Comparison of ENCODE assay signal across 9 cellular contexts in genomic region chr12:122082621-122083356, GRCh38. TPM values are rescaled to one million over a fixed set of nuclear protein-coding genes. Genes with fewer than 3 reads are reported as not detected.
DNase-seq lines count a peak whose midpoint lies in the region; ATAC-seq, FAIRE-seq and TF ChIP-seq lines count a peak whose summit lies in the region.
"Had no signal": no experiment of that assay in that cellular context is flagged by ENCODE, and none has a peak within 500 bp of the region (broad histone marks: within the 10 kb centered on the region; RNA-seq: fewer than 3 reads in every experiment).

No MANE protein-coding gene starts in this region.

- H3K27ac Mint-ChIP-seq in MCF 10A (ENCODE audit: low read depth, unreplicated experiment), result peak overlapping the region; percentile 84
- H3K27ac Mint-ChIP-seq in activated naive CD8-positive, alpha-beta T cell, result peak overlapping the region; percentile 92

- BruUV-seq in MCF 10A (replicated peaks; lab: Mats Ljungman, UMichigan), result no TSS peak

- H2BK5ac ChIP-seq in mesendoderm (ENCODE audit: low read length), result no peak overlapping the region

- no peaks in the 10 kb centered on the region for H3K27me3 Mint-ChIP-seq in MCF 10A (ENCODE audit: insufficient read depth, unreplicated experiment)
- no peaks in the 10 kb centered on the region for H3K27me3 Mint-ChIP-seq in activated naive CD8-positive, alpha-beta T cell

- FAIRE-seq in frontal cortex (lab: Jason Lieb, UNC), result no peak

- ATAC-seq in upper lobe of left lung (ENCODE audit: low FRiP score in 2 of 2) (no peak), HG03378 (IDR thresholded peaks at IDR 0.05; ENCODE audit: unreplicated experiment) (no peak)

- no peaks in the 10 kb centered on the region for H3K36me3 ChIP-seq in breast epithelium
- H3K36me3 ChIP-seq in mesendoderm (ENCODE audit: control insufficient read depth, insufficient read depth, low read length), result peaks cover 5% of the 10 kb centered on the region
- peaks cover 0 to 34% (median 10%) of the 10 kb centered on the region in 4 donors for H3K36me3 ChIP-seq in upper lobe of left lung

- no peak overlapping the region for H2AK5ac ChIP-seq in mesendoderm (ENCODE audit: low read length)

- H3K79me1 ChIP-seq in mesendoderm (ENCODE audit: low read length), result peaks cover 38% of the 10 kb centered on the region

- POLR2A ChIA-PET in MCF 10A (lab: Yijun Ruan, JAX), result interaction anchor here (1.1 to 5.7 kb wide), 5 partner anchors 7 to 281 kb away, joined by 3 to 206 read pairs (median 59); no protein-coding TSS in a partner anchor

- peaks cover 46% of the 10 kb centered on the region for H3K36me3 Mint-ChIP-seq in MCF 10A (ENCODE audit: insufficient read depth, unreplicated experiment)
- H3K36me3 Mint-ChIP-seq in activated naive CD8-positive, alpha-beta T cell, result peaks cover 14% of the 10 kb centered on the region

- H3K4me3 Mint-ChIP-seq in MCF 10A (ENCODE audit: unreplicated experiment), result peak overlapping the region; percentile 74
- H3K4me3 Mint-ChIP-seq in activated naive CD8-positive, alpha-beta T cell, result peak overlapping the region; percentile 92

- no peak overlapping the region for H2BK15ac ChIP-seq in mesendoderm (replicated peaks; ENCODE audit: low read depth)

- no peak overlapping the region for H4K5ac ChIP-seq in mesendoderm (ENCODE audit: low read length)

- no peak overlapping the region for H3K4me2 ChIP-seq in mesendoderm (ENCODE audit: low read length)

- H3K4me1 ChIP-seq in breast epithelium (peaks cover 8 to 16% of the 10 kb centered on the region in 2 donors), mesendoderm (ENCODE audit: control insufficient read depth, low read depth, low read length) (peaks cover 9% of the 10 kb centered on the region), upper lobe of left lung (peaks cover 35 to 79% (median 41%) of the 10 kb centered on the region in 4 donors)

- no peak overlapping the region for H3K4ac ChIP-seq in mesendoderm (ENCODE audit: low read depth, low read length)

- no peak overlapping the region for H3K18ac ChIP-seq in mesendoderm (ENCODE audit: low read length)

- peaks cover 24% of the 10 kb centered on the region for H3K4me1 Mint-ChIP-seq in MCF 10A (ENCODE audit: insufficient read depth, unreplicated experiment)
- peaks cover 79% of the 10 kb centered on the region for H3K4me1 Mint-ChIP-seq in activated naive CD8-positive, alpha-beta T cell (ENCODE audit: low read depth)

- H2BK120ac ChIP-seq in mesendoderm (ENCODE audit: low read depth, low read length), result no peak overlapping the region

- peak overlapping the region in 1 of 2 donors; percentile 76 for H3K27ac ChIP-seq in breast epithelium
- no peak overlapping the region for H3K27ac ChIP-seq in mesendoderm (ENCODE audit: low read depth, low read length)
- H3K27ac ChIP-seq in upper lobe of left lung, result peak overlapping the region in 3 of 4 donors; percentile 88 to 90 (median 89)

- H4K8ac ChIP-seq in mesendoderm (ENCODE audit: low read depth, low read length), result no peak overlapping the region

- peak overlapping the region in 1 of 3 donors; percentile 93 for H3K4me3 ChIP-seq in breast epithelium
- H3K4me3 ChIP-seq in mesendoderm (ENCODE audit: low read length), result no peak overlapping the region
- H3K4me3 ChIP-seq in upper lobe of left lung, result peak overlapping the region in 1 of 4 donors; percentile 89

- H3K79me2 ChIP-seq in mesendoderm (ENCODE audit: control insufficient read depth, insufficient read depth, low read length), result peaks cover 53% of the 10 kb centered on the region

- H3K9ac ChIP-seq in mesendoderm (ENCODE audit: low read length), result no peak overlapping the region

- no CpG with 5 or more reads among the region's 6 CpGs for WGBS in mesendoderm (ENCODE audit: extremely low coverage, insufficient coverage, low lambda C conversion rate)
- WGBS in upper lobe of left lung, 2 donors, result 38 to 48% methylated on average over 5 to 6 of the region's 6 CpGs

- no peak for DNase-seq in MCF 10A (ENCODE audit: unreplicated experiment)
- no peak for DNase-seq in breast epithelium (ENCODE audit: low spot score in 2 of 2)
- DNase-seq in mesendoderm, result peak; percentile 69
- no peak for DNase-seq in upper lobe of left lung
- no peak for DNase-seq in NCI-H524 treated with DMSO at 0.1 percent for 48 hours (lab: John Stamatoyannopoulos, UW)
- DNase-seq in frontal cortex (ENCODE audit: low spot score in 2 of 2), result no peak
- DNase-seq: NCI-H2171 had no signal

- no peaks in the 10 kb centered on the region for H3K27me3 ChIP-seq in breast epithelium
- H3K27me3 ChIP-seq in mesendoderm (ENCODE audit: insufficient read depth, low read length, poor library complexity), result no peaks in the 10 kb centered on the region
- no peaks in the 10 kb centered on the region for H3K27me3 ChIP-seq in upper lobe of left lung

- no peak overlapping the region for H3K56ac ChIP-seq in mesendoderm (ENCODE audit: low read length)

- no peaks in the 10 kb centered on the region for H3K9me3 Mint-ChIP-seq in MCF 10A (ENCODE audit: unreplicated experiment)
- H3K9me3 Mint-ChIP-seq in activated naive CD8-positive, alpha-beta T cell (ENCODE audit: low read depth), result no peaks in the 10 kb centered on the region

- TF ChIP-seq CTCF in MCF 10A (IDR thresholded peaks at IDR 0.05; ENCODE audit: unreplicated experiment) (no peak), breast epithelium (IDR thresholded peaks at IDR 0.05) (no peak), upper lobe of left lung (IDR thresholded peaks at IDR 0.05) (no peak)

- TF ChIP-seq POLR2A in breast epithelium (IDR thresholded peaks at IDR 0.05) (no peak), upper lobe of left lung (IDR thresholded peaks at IDR 0.05) (no peak)

- intact Hi-C loops in MCF 10A (cut with micrococcal nuclease), result no loop called here
- intact Hi-C loops in breast epithelium (cut with DNase I; ENCODE audit: low total_unique reads), result no loop called here

- no peak for TF ChIP-seq EP300 in upper lobe of left lung (IDR thresholded peaks at IDR 0.05)

- H3K9me3 ChIP-seq in breast epithelium (no peaks in the 10 kb centered on the region), upper lobe of left lung (no peaks in the 10 kb centered on the region)

- no peak overlapping the region for H3K23ac ChIP-seq in mesendoderm (ENCODE audit: low read length)

- CTCF ChIA-PET in MCF 10A (lab: Yijun Ruan, JAX), result interaction anchor here (0.6 to 3.2 kb wide), 5 partner anchors 14 to 1796 kb away, joined by 3 to 17 read pairs (median 4); no protein-coding TSS in a partner anchor

RNA-seq across cellular contexts. Expression of gene MLXIP, which starts 4.2 kb away (rescaled TPM):
- total RNA-seq in MCF 10A (2022) (34.2 and 35.6 TPM in 2 replicates), breast epithelium (10 to 100 TPM; 21.1 to 31.1 (median 28.2) TPM), upper lobe of left lung (100 to 1,000 TPM in 1 of 6 donors, 10 to 100 TPM in 5; 30.4 to 167 (median 55.0) TPM), frontal cortex (6.9 TPM)
- polyA plus RNA-seq in mesendoderm (2013, experiment 1 of 2), result 48.2 TPM
- polyA plus RNA-seq in mesendoderm (2013, experiment 2 of 2), result 49.6 TPM
